12 cellular contexts compared by ENCODE assay signal in genomic region chr6:2986722-2987196, GRCh38. TPM values are rescaled to one million over a fixed set of nuclear protein-coding genes. Genes with fewer than 3 reads are reported as not detected.
DNase-seq lines count a peak whose midpoint lies in the region; ATAC-seq, FAIRE-seq and TF ChIP-seq lines count a peak whose summit lies in the region.
"Had no signal": no experiment of that assay in that cellular context is flagged by ENCODE, and none has a peak within 500 bp of the region (broad histone marks: within the 10 kb centered on the region; RNA-seq: fewer than 3 reads in every experiment).

No MANE protein-coding gene starts in this region.

- H3K27ac Mint-ChIP-seq in MCF 10A (ENCODE audit: low read depth, unreplicated experiment) (peak overlapping the region; percentile 76), mesothelial cell of epicardium (peak overlapping the region; percentile 99)
- H3K27ac Mint-ChIP-seq: activated naive CD8-positive, alpha-beta T cell treated with anti-CD3 and anti-CD28 coated beads for 36 hours had no signal

- ATAC-seq in HG02763 (IDR thresholded peaks at IDR 0.05; ENCODE audit: unreplicated experiment) = no peak

- CTCF ChIA-PET in MCF 10A (lab: Yijun Ruan, JAX) = interaction anchor here (0.6 to 2.2 kb wide), 13 partner anchors 9 to 265 kb away, joined by 3 to 8 read pairs (median 5); partner anchors contain the start of genes NQO2 and SERPINB6

- intact Hi-C loops in MCF 10A (cut with micrococcal nuclease) = no loop called here

- H3K27me3 Mint-ChIP-seq in MCF 10A (ENCODE audit: insufficient read depth, unreplicated experiment) = no peaks in the 10 kb centered on the region
- no peaks in the 10 kb centered on the region for H3K27me3 Mint-ChIP-seq in mesothelial cell of epicardium (ENCODE audit: low read depth)
- H3K27me3 Mint-ChIP-seq: activated naive CD8-positive, alpha-beta T cell treated with anti-CD3 and anti-CD28 coated beads for 36 hours had no signal

- H3K36me3 Mint-ChIP-seq in MCF 10A (ENCODE audit: insufficient read depth, unreplicated experiment) = no peaks in the 10 kb centered on the region
- no peaks in the 10 kb centered on the region for H3K36me3 Mint-ChIP-seq in mesothelial cell of epicardium
- H3K36me3 Mint-ChIP-seq: activated naive CD8-positive, alpha-beta T cell treated with anti-CD3 and anti-CD28 coated beads for 36 hours had no signal

- H3K4me1 Mint-ChIP-seq in MCF 10A (ENCODE audit: insufficient read depth, unreplicated experiment) (peaks cover 32% of the 10 kb centered on the region), mesothelial cell of epicardium (peaks cover 51% of the 10 kb centered on the region)

- TF ChIP-seq CTCF in MCF 10A (IDR thresholded peaks at IDR 0.05; ENCODE audit: unreplicated experiment) = no peak
- TF ChIP-seq CTCF in mesothelial cell of epicardium (IDR thresholded peaks at IDR 0.05; ENCODE audit: unreplicated experiment) = no peak
- TF ChIP-seq CTCF in GM13977 (IDR thresholded peaks at IDR 0.05; ENCODE audit: extremely low read depth, insufficient read depth, missing control alignments) = no peak

- no peak overlapping the region for H3K4me3 Mint-ChIP-seq in MCF 10A (ENCODE audit: unreplicated experiment)
- H3K4me3 Mint-ChIP-seq in mesothelial cell of epicardium = peak overlapping the region; percentile 70

- in situ Hi-C loops in GM13977 (cut with MboI; ENCODE audit: low pct_unique_long_range_greater_than_20kb, low sequenced_read_pairs, unreplicated experiment) = no loop called here

- DNase-seq in HT1080 (ENCODE audit: low read depth) (peak; percentile 65), MCF 10A (ENCODE audit: unreplicated experiment) (peak; percentile 81), mesothelial cell of epicardium (ENCODE audit: low spot score in 2 of 2, unreplicated experiment in 2 of 2) (no peak), COLO829 (ENCODE audit: low spot score) (no peak), NCI-H187 (lab: John Stamatoyannopoulos, UW) (no peak), GM13977 (ENCODE audit: low spot score) (no peak)
- DNase-seq: activated naive CD8-positive, alpha-beta T cell treated with anti-CD3 and anti-CD28 coated beads for 36 hours; DND-41; islet precursor cell; stimulated activated CD4-positive, alpha-beta T cell treated with anti-CD3 and anti-CD28 coated beads, Interleukin-2, amount 100 ng/mL, for 48 hours had no signal

- POLR2A ChIA-PET in MCF 10A (lab: Yijun Ruan, JAX) = interaction anchor here (0.6 to 5.3 kb wide), 13 partner anchors 12 to 515 kb away, joined by 3 to 78 read pairs (median 5); partner anchors contain the start of genes NQO2, RIPK1, SERPINB1 and SERPINB6

- FAIRE-seq in A204.1 (lab: Jason Lieb, UNC) = peak; percentile 91

- no TSS peak for BruUV-seq in MCF 10A (replicated peaks; lab: Mats Ljungman, UMichigan)

- H3K9me3 Mint-ChIP-seq in MCF 10A (ENCODE audit: unreplicated experiment) (no peaks in the 10 kb centered on the region), mesothelial cell of epicardium (no peaks in the 10 kb centered on the region)
- H3K9me3 Mint-ChIP-seq: activated naive CD8-positive, alpha-beta T cell treated with anti-CD3 and anti-CD28 coated beads for 36 hours had no signal

RNA-seq across cellular contexts. Expression of gene NQO2, which starts 12.9 kb away (rescaled TPM):
- total RNA-seq in HT1080 (2014; rRNA removed; shearing (Covaris generic)) = 11.2 and 12.5 TPM in 2 replicates
- 13.9 and 17.2 TPM in 2 replicates for polyA plus RNA-seq in HT1080 (2015; cell fraction: cytosol; rRNA removed)
- polyA plus RNA-seq in HT1080 (2015; cell fraction: nucleus; rRNA removed) = 8.6 and 10.4 TPM in 2 replicates
- total RNA-seq in MCF 10A (2022) = 18.6 and 20.0 TPM in 2 replicates
- 17.1 to 18.7 TPM (median 17.3 TPM) in 3 replicates for total RNA-seq in mesothelial cell of epicardium

RNA-seq across cellular contexts. Expression of gene SERPINB6, which starts 15.4 kb away (rescaled TPM):
- total RNA-seq in HT1080 (2014; rRNA removed; shearing (Covaris generic)) = 45.9 and 52.6 TPM in 2 replicates
- polyA plus RNA-seq in HT1080 (2015; cell fraction: cytosol; rRNA removed) = 98.6 and 121 TPM in 2 replicates
- polyA plus RNA-seq in HT1080 (2015; cell fraction: nucleus; rRNA removed) = 86.9 and 93.4 TPM in 2 replicates
- 68.5 and 75.6 TPM in 2 replicates for total RNA-seq in MCF 10A (2022)
- total RNA-seq in mesothelial cell of epicardium = 91.4 to 96.8 TPM (median 93.4 TPM) in 3 replicates

Comparison
In these comparisons a context has a peak if more than half of its experiments do, and no peak if none do; other contexts are left out.
1. DNase-seq: peak in HT1080 (single experiment) and MCF 10A (single experiment); none in mesothelial cell of epicardium (0 of 2), COLO829 (single experiment), NCI-H187 (0 of 2) and GM13977 (single experiment).